In genomic region chr22:42962295-42963230, GRCh38 we compare ENCODE assay signal across 10 cellular contexts. TPM values are rescaled to one million over a fixed set of nuclear protein-coding genes. Genes with fewer than 3 reads are reported as not detected.
DNase-seq lines count a peak whose midpoint lies in the region; ATAC-seq and TF ChIP-seq lines count a peak whose summit lies in the region.
"Had no signal": no experiment of that assay in that cellular context is flagged by ENCODE, and none has a peak within 500 bp of the region (broad histone marks: within the 10 kb centered on the region; RNA-seq: fewer than 3 reads in every experiment).

No MANE protein-coding gene starts in this region.

- DNase-seq in Caco-2 (peak; percentile 50 to 67), PC-9 (peak; percentile 84 to 89), esophagus muscularis mucosa (ENCODE audit: extremely low spot score) (no peak), neuronal stem cell (ENCODE audit: low spot score) (no peak), AG20443 (ENCODE audit: low spot score) (no peak), NCI-H2029 (lab: John Stamatoyannopoulos, UW) (no peak), hypothalamus (lab: John Stamatoyannopoulos, UW) (no peak)
- no peak for DNase-seq in natural killer cell treated with Interleukin-12 subunit alpha and Interleukin-12 subunit beta and Interleukin-15 and Interleukin-18, amount 100 ng/mL, for 72 hours (ENCODE audit: low spot score)
- DNase-seq: foreskin melanocyte, PC-3 had no signal

- no peaks in the 10 kb centered on the region for H3K27me3 Mint-ChIP-seq in Caco-2 (ENCODE audit: insufficient read depth, unreplicated experiment)
- no peaks in the 10 kb centered on the region for H3K27me3 Mint-ChIP-seq in natural killer cell treated with Interleukin-12 subunit alpha and Interleukin-12 subunit beta and Interleukin-15 and Interleukin-18, amount 100 ng/mL, for 72 hours

- no peak for TF ChIP-seq POLR2A in esophagus muscularis mucosa (IDR thresholded peaks at IDR 0.05; ENCODE audit: low read depth)

- no peaks in the 10 kb centered on the region for H3K9me3 Mint-ChIP-seq in Caco-2 (ENCODE audit: unreplicated experiment)
- H3K9me3 Mint-ChIP-seq in natural killer cell treated with Interleukin-12 subunit alpha and Interleukin-12 subunit beta and Interleukin-15 and Interleukin-18, amount 100 ng/mL, for 72 hours: no peaks in the 10 kb centered on the region

- H4K91ac ChIP-seq in neuronal stem cell (ENCODE audit: low read depth, low read length, poor library complexity): no peak overlapping the region

- intact Hi-C loops in Caco-2 (cut with micrococcal nuclease; ENCODE audit: unreplicated experiment): no loop called here
- intact Hi-C loops in PC-9 (cut with micrococcal nuclease; ENCODE audit: unreplicated experiment): no loop called here
- intact Hi-C loops in esophagus muscularis mucosa (cut with DNase I): no loop called here

- H3K36me3 ChIP-seq in Caco-2 (ENCODE audit: control insufficient read depth, insufficient read depth, low read length): no peaks in the 10 kb centered on the region
- H3K36me3 ChIP-seq in PC-9 (ENCODE audit: low read depth): peaks cover 14% of the 10 kb centered on the region; the same call in 1 of the 2 replicates
- no peaks in the 10 kb centered on the region for H3K36me3 ChIP-seq in esophagus muscularis mucosa
- peaks cover 2 to 12% of the 10 kb centered on the region in 2 donors for H3K36me3 ChIP-seq in neuronal stem cell (replicated peaks in 1 of 2; ENCODE audit: control insufficient read depth in 2 of 2, insufficient read depth in 2 of 2, low read length in 2 of 2)

- H3K9me3 ChIP-seq in Caco-2 (no peaks in the 10 kb centered on the region), PC-9 (ENCODE audit: insufficient read depth, low read depth) (no peaks in the 10 kb centered on the region), esophagus muscularis mucosa (no peaks in the 10 kb centered on the region), neuronal stem cell (replicated peaks in 1 of 2; ENCODE audit: control insufficient read depth in 2 of 2, insufficient read depth in 1 of 2, low read depth in 1 of 2, low read length in 2 of 2) (no peaks in the 10 kb centered on the region)

- H3K4me1 ChIP-seq in Caco-2 (peaks cover 44% of the 10 kb centered on the region), PC-9 (replicated peaks; ENCODE audit: insufficient read depth) (peaks cover 79% of the 10 kb centered on the region), esophagus muscularis mucosa (peaks cover 52 to 98% (median 92%) of the 10 kb centered on the region in 4 donors), neuronal stem cell (ENCODE audit: control insufficient read depth in 2 of 2, insufficient read depth in 1 of 2, low read depth in 1 of 2, low read length in 2 of 2) (peaks cover 38 to 39% of the 10 kb centered on the region in 2 donors)

- H2BK5ac ChIP-seq in neuronal stem cell (ENCODE audit: low read length): no peak overlapping the region

- no peak overlapping the region for H2AFZ ChIP-seq in PC-9
- H2AFZ ChIP-seq in neuronal stem cell (ENCODE audit: low read length): no peak overlapping the region

- no peak overlapping the region for H3K9ac ChIP-seq in neuronal stem cell (ENCODE audit: low read depth, low read length, poor library complexity)

- no peak overlapping the region for H2BK15ac ChIP-seq in neuronal stem cell (ENCODE audit: low read length)

- TF ChIP-seq EP300 in esophagus muscularis mucosa (IDR thresholded peaks at IDR 0.05): no peak

- H3K4me2 ChIP-seq in PC-9 (peak overlapping the region; percentile 61), neuronal stem cell (ENCODE audit: insufficient read depth, low read length, poor library complexity, severe bottlenecking) (no peak overlapping the region)

- no peak for TF ChIP-seq CTCF in Caco-2 (IDR thresholded peaks at IDR 0.05; ENCODE audit: insufficient read depth in 1 of 2, low read depth in 1 of 2, low read length in 1 of 2, severe bottlenecking in 1 of 2, unreplicated experiment in 1 of 2)
- TF ChIP-seq CTCF in PC-9 (conservative IDR thresholded peaks at IDR 0.05): no peak
- TF ChIP-seq CTCF in esophagus muscularis mucosa (IDR thresholded peaks at IDR 0.05): no peak

- no peak overlapping the region for H4K8ac ChIP-seq in neuronal stem cell (ENCODE audit: low read depth, low read length)

- H3K79me1 ChIP-seq in neuronal stem cell (ENCODE audit: low read depth, low read length): peaks cover 8% of the 10 kb centered on the region

- H2BK120ac ChIP-seq in neuronal stem cell (ENCODE audit: low read depth, low read length): no peak overlapping the region

- H3F3A ChIP-seq in PC-9 (ENCODE audit: insufficient read depth, low read depth): peaks cover 79% of the 10 kb centered on the region

- no peak overlapping the region for H3K23ac ChIP-seq in neuronal stem cell (ENCODE audit: low read depth, low read length, poor library complexity)

- H3K27ac Mint-ChIP-seq in Caco-2 (ENCODE audit: unreplicated experiment): peak overlapping the region; percentile 79
- no peak overlapping the region for H3K27ac Mint-ChIP-seq in natural killer cell treated with Interleukin-12 subunit alpha and Interleukin-12 subunit beta and Interleukin-15 and Interleukin-18, amount 100 ng/mL, for 72 hours

- no peak for ATAC-seq in natural killer cell treated with Interleukin-12 subunit alpha and Interleukin-12 subunit beta and Interleukin-15 and Interleukin-18, amount 100 ng/mL, for 72 hours
- ATAC-seq: PC-3 had no signal

- peak overlapping the region; percentile 14 for H2AK5ac ChIP-seq in neuronal stem cell (ENCODE audit: low read depth, low read length)

- no peak overlapping the region for H2BK12ac ChIP-seq in neuronal stem cell (ENCODE audit: low read length)

- CTCF ChIA-PET in Caco-2 (lab: Charles Lee): interaction anchor here (0.6 to 2.0 kb wide), 2 partner anchors 10 to 95 kb away, joined by 3 to 7 read pairs; no protein-coding TSS in a partner anchor
- CTCF ChIA-PET in PC-9 (lab: Charles Lee): interaction anchor here (0.6 kb wide), 3 partner anchors 43 to 98 kb away, joined by 3 to 5 read pairs (median 4); no protein-coding TSS in a partner anchor

- H3K4me1 Mint-ChIP-seq in Caco-2 (ENCODE audit: low read depth, unreplicated experiment): peaks cover 59% of the 10 kb centered on the region
- H3K4me1 Mint-ChIP-seq in natural killer cell treated with Interleukin-12 subunit alpha and Interleukin-12 subunit beta and Interleukin-15 and Interleukin-18, amount 100 ng/mL, for 72 hours (ENCODE audit: low read depth in 2 of 2): peaks cover 42 to 50% of the 10 kb centered on the region in 2 donors

- H3K4ac ChIP-seq in neuronal stem cell (ENCODE audit: low read length): no peak overlapping the region

- peaks cover 91% of the 10 kb centered on the region for H3K79me2 ChIP-seq in PC-9 (ENCODE audit: low read depth)

- no peak overlapping the region for H3K4me3 ChIP-seq in Caco-2 (ENCODE audit: low read depth, low read length)
- H3K4me3 ChIP-seq in PC-9: no peak overlapping the region
- no peak overlapping the region for H3K4me3 ChIP-seq in esophagus muscularis mucosa
- no peak overlapping the region for H3K4me3 ChIP-seq in neuronal stem cell (ENCODE audit: low read length in 2 of 2)

- BruUV-seq in Caco-2 (replicated peaks; lab: Mats Ljungman, UMichigan) (no TSS peak), PC-9 (replicated peaks; lab: Mats Ljungman, UMichigan) (no TSS peak)

- POLR2A ChIA-PET in Caco-2 (lab: Charles Lee): interaction anchor here (0.7 kb wide), 1 partner anchor 32 kb away, joined by 3 read pairs; no protein-coding TSS in a partner anchor
- POLR2A ChIA-PET in PC-9 (lab: Charles Lee; ENCODE audit: unreplicated experiment): interaction anchor here (1.0 kb wide), 1 partner anchor 52 kb away, joined by 4 read pairs; no protein-coding TSS in a partner anchor

- 59% methylated on average over 9 of the region's 9 CpGs for WGBS in esophagus muscularis mucosa
- no CpG with 5 or more reads among the region's 9 CpGs for WGBS in neuronal stem cell (ENCODE audit: extremely low coverage in 2 of 2, insufficient read length in 2 of 2, insufficient replicate concordance in 1 of 2), 2 donors

- H3K27me3 ChIP-seq in Caco-2 (replicated peaks; ENCODE audit: control insufficient read depth, insufficient read depth, low read length): no peaks in the 10 kb centered on the region
- H3K27me3 ChIP-seq in PC-9 (ENCODE audit: insufficient read depth, low read depth): no peaks in the 10 kb centered on the region
- H3K27me3 ChIP-seq in esophagus muscularis mucosa: no peaks in the 10 kb centered on the region
- H3K27me3 ChIP-seq in neuronal stem cell (ENCODE audit: control insufficient read depth in 3 of 3, insufficient read depth in 3 of 3, low read depth in 1 of 3, low read length in 3 of 3): no peaks in the 10 kb centered on the region

- H3K9me2 ChIP-seq in PC-9 (ENCODE audit: insufficient read depth): no peaks in the 10 kb centered on the region

- peak overlapping the region; percentile 84 for H3K18ac ChIP-seq in neuronal stem cell (ENCODE audit: low read length)

- no peak overlapping the region for H3K4me3 Mint-ChIP-seq in Caco-2 (ENCODE audit: unreplicated experiment)
- H3K4me3 Mint-ChIP-seq in natural killer cell treated with Interleukin-12 subunit alpha and Interleukin-12 subunit beta and Interleukin-15 and Interleukin-18, amount 100 ng/mL, for 72 hours: no peak overlapping the region

- peak overlapping the region; percentile 76 for H3K27ac ChIP-seq in PC-9
- peak overlapping the region; percentile 68 to 83 (median 76) for H3K27ac ChIP-seq in esophagus muscularis mucosa (replicated peaks in 1 of 4)
- no peak overlapping the region for H3K27ac ChIP-seq in neuronal stem cell (replicated peaks; ENCODE audit: low read length)

- no peak overlapping the region for H3K14ac ChIP-seq in neuronal stem cell (ENCODE audit: low read length)

- H3K36me3 Mint-ChIP-seq in Caco-2 (ENCODE audit: insufficient read depth, unreplicated experiment): peaks cover 61% of the 10 kb centered on the region
- H3K36me3 Mint-ChIP-seq in natural killer cell treated with Interleukin-12 subunit alpha and Interleukin-12 subunit beta and Interleukin-15 and Interleukin-18, amount 100 ng/mL, for 72 hours: no peaks in the 10 kb centered on the region

- no peaks in the 10 kb centered on the region for H4K20me1 ChIP-seq in PC-9 (ENCODE audit: insufficient read depth)

RNA-seq across cellular contexts. Expression of gene PACSIN2, which starts 52.4 kb away (rescaled TPM):
- total RNA-seq in Caco-2 (2022) (122 and 126 TPM in 2 replicates), PC-9 (2021) (102 and 103 TPM in 2 replicates), esophagus muscularis mucosa (100 to 1,000 TPM in 3 of 4 donors, 10 to 100 TPM in 1; 91.1 to 147 (median 116) TPM)
- polyA plus RNA-seq in neuronal stem cell (2013, experiment 1 of 2): 34.2 TPM
- polyA plus RNA-seq in neuronal stem cell (2013, experiment 2 of 2): 34.2 TPM
- total RNA-seq in natural killer cell treated with Interleukin-12 subunit alpha and Interleukin-12 subunit beta and Interleukin-15 and Interleukin-18, amount 100 ng/mL, for 72 hours: 10 to 100 TPM; 34.5 to 64.0 TPM

Comparison
In these comparisons a context has a peak if more than half of its experiments do, and no peak if none do; other contexts are left out.
1. DNase-seq: peak in Caco-2 (2 of 2) and PC-9 (2 of 2); none in esophagus muscularis mucosa (single experiment), neuronal stem cell (single experiment), AG20443 (single experiment), NCI-H2029 (single experiment), hypothalamus (0 of 51) and natural killer cell treated with Interleukin-12 subunit alpha and Interleukin-12 subunit beta and Interleukin-15 and Interleukin-18, amount 100 ng/mL, for 72 hours (single experiment).